In the genomic region with DNA sequence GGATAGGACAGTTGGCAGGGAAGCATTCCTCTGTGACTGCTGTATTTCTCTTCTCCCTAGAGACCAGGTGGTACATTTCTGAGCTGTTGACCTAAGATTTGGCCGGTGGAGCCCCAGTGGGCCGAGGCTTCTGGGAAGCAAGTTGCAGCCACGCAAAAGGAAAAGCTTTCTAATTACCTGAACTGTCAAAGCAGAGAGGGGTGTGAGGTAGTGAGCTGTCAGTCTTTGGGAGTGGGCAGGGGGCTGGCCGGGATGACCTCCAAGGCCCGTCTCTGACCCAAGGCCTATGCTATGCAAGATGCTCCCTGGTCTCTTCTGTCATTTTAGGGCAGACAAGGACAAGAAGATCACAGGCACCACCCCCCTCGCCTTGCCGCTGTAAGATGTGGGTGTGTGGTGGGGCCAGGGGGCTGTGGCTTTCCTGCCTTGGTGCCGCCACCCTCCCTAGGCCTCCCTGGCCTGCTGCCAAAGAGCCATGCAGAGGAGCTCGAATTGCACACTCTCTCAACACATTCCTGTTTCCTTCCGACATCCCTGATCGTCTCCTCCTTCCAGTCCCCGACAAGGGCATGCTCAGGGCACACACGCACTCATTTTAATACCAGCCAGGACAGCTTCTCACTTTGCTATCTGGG, we compare ENCODE assay signal across 8 cellular contexts. TPM values are rescaled to one million over a fixed set of nuclear protein-coding genes. Genes with fewer than 3 reads are reported as not detected.
DNase-seq lines count a peak whose midpoint lies in the region; ATAC-seq and TF ChIP-seq lines count a peak whose summit lies in the region.

No MANE protein-coding gene starts in this region.

- no peaks in the 10 kb centered on the region for H3K36me3 ChIP-seq in vagina

- peak; percentile 75 for DNase-seq in DMS79 treated with DMSO at 0.1 percent for 48 hours (lab: John Stamatoyannopoulos, UW)
- peak; percentile 74 for DNase-seq in NCI-H2171 treated with DMSO at 0.1 percent for 48 hours (lab: John Stamatoyannopoulos, UW)
- DNase-seq in activated T-cell treated with anti-CD3 and anti-CD28 coated beads for 4 hours = peak; percentile 23
- peak; percentile 78 to 85 for DNase-seq in foreskin fibroblast
- peak; percentile 11 to 37 (median 32) for DNase-seq in stimulated activated CD4-positive, alpha-beta T cell treated with anti-CD3 and anti-CD28 coated beads, TNF-alpha, amount 100 ng/mL, for 1 hour (ENCODE audit: low read depth in 3 of 3, low spot score in 1 of 3)
- no peak for DNase-seq in vagina (ENCODE audit: extremely low spot score in 2 of 2)

- TF ChIP-seq POLR2A in vagina (IDR thresholded peaks at IDR 0.05) = no peak

- no peak for TF ChIP-seq CTCF in foreskin fibroblast (IDR thresholded peaks at IDR 0.05; ENCODE audit: low read depth, low read length)
- no peak for TF ChIP-seq CTCF in vagina (IDR thresholded peaks at IDR 0.05)

- H3K4me3 ChIP-seq in foreskin fibroblast (ENCODE audit: low read depth in 1 of 2, low read length in 2 of 2) (no peak overlapping the region), vagina (no peak overlapping the region)

- intact Hi-C loops in vagina (cut with DNase I) = no loop called here

- H3K27me3 ChIP-seq in vagina = no peaks in the 10 kb centered on the region

- ATAC-seq in HG03139 (IDR thresholded peaks at IDR 0.05; ENCODE audit: unreplicated experiment) (no peak), HG03520 (IDR thresholded peaks at IDR 0.05; ENCODE audit: unreplicated experiment) (no peak)

- H3K4me1 ChIP-seq in vagina = peaks cover 14% of the 10 kb centered on the region

- no peaks in the 10 kb centered on the region for H3K9me3 ChIP-seq in vagina

- no peak overlapping the region for H3K27ac ChIP-seq in vagina

RNA-seq across cellular contexts. Expression of a gene that starts 7.7 kb away (rescaled TPM):
- 46.4 TPM for total RNA-seq in vagina

RNA-seq across cellular contexts. Expression of a gene that starts 36.3 kb away (rescaled TPM):
- 7.1 TPM for total RNA-seq in vagina

Comparison
In these comparisons a context has a peak if more than half of its experiments do, and no peak if none do; other contexts are left out.
1. DNase-seq: peak in DMS79 treated with DMSO at 0.1 percent for 48 hours (single experiment), NCI-H2171 treated with DMSO at 0.1 percent for 48 hours (single experiment), activated T-cell treated with anti-CD3 and anti-CD28 coated beads for 4 hours (single experiment), foreskin fibroblast (2 of 2) and stimulated activated CD4-positive, alpha-beta T cell treated with anti-CD3 and anti-CD28 coated beads, TNF-alpha, amount 100 ng/mL, for 1 hour (3 of 3); none in vagina (0 of 2).